1 cellular context compared by ENCODE assay signal in genomic region chr11:1701041-1701807, GRCh38.
TF ChIP-seq lines count a peak whose summit lies in the region.

No MANE protein-coding gene starts in this region.

TF ChIP-seq in H1, 55 proteins besides CTCF, POLR2A, EP300 and RAD21:
- TF ChIP-seq EGR1 (IDR thresholded peaks at IDR 0.05; ENCODE audit: borderline replicate concordance, low read depth, low read length) (peak; percentile 47; the same call in 1 of the 2 replicates), KDM1A (IDR thresholded peaks at IDR 0.05; ENCODE audit: borderline replicate concordance, low read length) (no peak)
